In the genomic region with DNA sequence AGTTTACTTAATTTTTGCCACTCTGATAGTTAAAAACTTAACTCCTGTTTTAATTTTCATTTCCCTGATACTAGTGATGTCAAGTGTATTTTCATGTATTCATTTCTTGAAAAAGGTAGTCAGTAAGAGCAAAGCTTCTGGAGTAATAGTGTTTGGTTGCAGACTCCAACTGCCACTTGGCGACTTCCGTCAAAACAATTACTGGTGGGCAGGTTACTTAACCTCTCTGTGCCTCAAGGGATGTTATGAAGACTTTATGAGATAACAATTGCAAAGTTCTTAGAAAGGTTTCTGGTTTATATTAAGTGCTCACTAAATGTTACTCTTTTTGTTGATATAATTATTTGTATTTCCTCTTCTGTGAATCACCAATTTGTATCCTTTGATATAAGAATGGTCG, we compare ENCODE assay signal across 1 cellular context.
A peak's percentile ranks its signal among the peaks of the same experiment; 100 is the strongest.
TF ChIP-seq lines count a peak whose summit lies in the region.

No MANE protein-coding gene starts in this region.

TF ChIP-seq in HEK293, 187 proteins besides CTCF, POLR2A, EP300 and RAD21 (continued from another document):
- TF ChIP-seq, protein P1, sequence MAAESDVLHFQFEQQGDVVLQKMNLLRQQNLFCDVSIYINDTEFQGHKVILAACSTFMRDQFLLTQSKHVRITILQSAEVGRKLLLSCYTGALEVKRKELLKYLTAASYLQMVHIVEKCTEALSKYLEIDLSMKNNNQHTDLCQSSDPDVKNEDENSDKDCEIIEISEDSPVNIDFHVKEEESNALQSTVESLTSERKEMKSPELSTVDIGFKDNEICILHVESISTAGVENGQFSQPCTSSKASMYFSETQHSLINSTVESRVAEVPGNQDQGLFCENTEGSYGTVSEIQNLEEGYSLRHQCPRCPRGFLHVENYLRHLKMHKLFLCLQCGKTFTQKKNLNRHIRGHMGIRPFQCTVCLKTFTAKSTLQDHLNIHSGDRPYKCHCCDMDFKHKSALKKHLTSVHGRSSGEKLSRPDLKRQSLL (tag by site-specific recombination; IDR thresholded peaks at IDR 0.05), result no peak
- TF ChIP-seq FEZF1 (tag by site-specific recombination; IDR thresholded peaks at IDR 0.05) (peak; percentile 64), ZNF157 (tag by site-specific recombination; IDR thresholded peaks at IDR 0.05) (no peak), ZNF560 (tag by site-specific recombination; IDR thresholded peaks at IDR 0.05; ENCODE audit: borderline replicate concordance) (no peak), ZNF37A (tag by site-specific recombination; IDR thresholded peaks at IDR 0.05) (no peak), ZNF140 (tag by site-specific recombination; IDR thresholded peaks at IDR 0.05) (no peak), ZBTB8A (tag by site-specific recombination; IDR thresholded peaks at IDR 0.05) (no peak), ZNF654 (tag by site-specific recombination; IDR thresholded peaks at IDR 0.05; ENCODE audit: low read depth) (no peak)
- TF ChIP-seq, protein P2, sequence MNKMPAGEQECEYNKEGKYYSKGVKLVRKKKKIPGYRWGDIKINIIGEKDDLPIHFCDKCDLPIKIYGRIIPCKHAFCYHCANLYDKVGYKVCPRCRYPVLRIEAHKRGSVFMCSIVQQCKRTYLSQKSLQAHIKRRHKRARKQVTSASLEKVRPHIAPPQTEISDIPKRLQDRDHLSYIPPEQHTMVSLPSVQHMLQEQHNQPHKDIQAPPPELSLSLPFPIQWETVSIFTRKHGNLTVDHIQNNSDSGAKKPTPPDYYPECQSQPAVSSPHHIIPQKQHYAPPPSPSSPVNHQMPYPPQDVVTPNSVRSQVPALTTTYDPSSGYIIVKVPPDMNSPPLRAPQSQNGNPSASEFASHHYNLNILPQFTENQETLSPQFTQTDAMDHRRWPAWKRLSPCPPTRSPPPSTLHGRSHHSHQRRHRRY (tag by site-specific recombination; IDR thresholded peaks at IDR 0.05), result no peak
